Comparison of ENCODE assay signal across 12 cellular contexts in genomic region chr7:17131060-17131345, GRCh38.
DNase-seq lines count a peak whose midpoint lies in the region; ATAC-seq, FAIRE-seq and TF ChIP-seq lines count a peak whose summit lies in the region.
"Had no signal": no experiment of that assay in that cellular context is flagged by ENCODE, and none has a peak within 500 bp of the region (broad histone marks: within the 10 kb centered on the region; RNA-seq: fewer than 3 reads in every experiment).

No MANE protein-coding gene starts in this region.

- H3K4me3 Mint-ChIP-seq in T-helper 17 cell (no peak overlapping the region), progenitor cell of endocrine pancreas (ENCODE audit: low read depth) (no peak overlapping the region)
- H3K4me3 Mint-ChIP-seq: CD4-positive, alpha-beta T cell had no signal

- H3K27me3 Mint-ChIP-seq in T-helper 17 cell, result no peaks in the 10 kb centered on the region
- H3K27me3 Mint-ChIP-seq in progenitor cell of endocrine pancreas, result no peaks in the 10 kb centered on the region
- H3K27me3 Mint-ChIP-seq: CD4-positive, alpha-beta T cell had no signal

- H3K9me3 Mint-ChIP-seq in progenitor cell of endocrine pancreas (ENCODE audit: low read depth), result peaks cover 4% of the 10 kb centered on the region
- H3K9me3 Mint-ChIP-seq: CD4-positive, alpha-beta T cell had no signal

- H3K36me3 Mint-ChIP-seq in T-helper 17 cell (ENCODE audit: low read depth) (no peaks in the 10 kb centered on the region), progenitor cell of endocrine pancreas (ENCODE audit: insufficient read depth) (peaks cover 2% of the 10 kb centered on the region)

- TF ChIP-seq POLR2A in GM12891 (IDR thresholded peaks at IDR 0.05; ENCODE audit: low read depth, low read length), result no peak

- FAIRE-seq in GM12891 (lab: Jason Lieb, UNC), result no peak

- H3K4me1 Mint-ChIP-seq in T-helper 17 cell (peaks cover 23% of the 10 kb centered on the region), progenitor cell of endocrine pancreas (ENCODE audit: low read depth) (peaks cover 33% of the 10 kb centered on the region)

- ATAC-seq in T-helper 17 cell (no peak), GM21723 (IDR thresholded peaks at IDR 0.05; ENCODE audit: unreplicated experiment) (no peak)

- DNase-seq in EH (ENCODE audit: low read depth) (peak; percentile 20), T-helper 17 cell (no peak), kidney tubule cell (ENCODE audit: low spot score) (peak; percentile 17), progenitor cell of endocrine pancreas (ENCODE audit: low spot score, unreplicated experiment) (no peak), GM12891 (ENCODE audit: insufficient read length, low spot score) (no peak), NCI-H2107 treated with DMSO at 0.1 percent for 48 hours (lab: John Stamatoyannopoulos, UW; ENCODE audit: unreplicated experiment) (no peak), NCI-H226 (no peak)
- DNase-seq: CD4-positive, alpha-beta T cell; Kasumi-1; NCI-H1930 had no signal

- TF ChIP-seq CTCF in progenitor cell of endocrine pancreas (IDR thresholded peaks at IDR 0.05; ENCODE audit: unreplicated experiment), result no peak

- H3K9me3 ChIP-seq in T-helper 17 cell (ENCODE audit: control insufficient read depth, low read length, poor library complexity, severe bottlenecking), result no peaks in the 10 kb centered on the region
- H3K9me3 ChIP-seq: neutrophil had no signal

- H3K27ac Mint-ChIP-seq in T-helper 17 cell (peak overlapping the region; percentile 8), progenitor cell of endocrine pancreas (peak overlapping the region; percentile 97)
- H3K27ac Mint-ChIP-seq: CD4-positive, alpha-beta T cell had no signal

TF ChIP-seq in GM12891, 5 proteins besides CTCF, POLR2A, EP300 and RAD21:
- TF ChIP-seq POU2F2 (IDR thresholded peaks at IDR 0.05; ENCODE audit: low read depth, low read length) (no peak), PAX5 (IDR thresholded peaks at IDR 0.05; ENCODE audit: insufficient read depth, low read length, severe bottlenecking) (no peak), TAF1 (IDR thresholded peaks at IDR 0.05; ENCODE audit: low read depth, low read length) (no peak), SPI1 (IDR thresholded peaks at IDR 0.05; ENCODE audit: low read depth, low read length) (no peak), POLR2AphosphoS5 (IDR thresholded peaks at IDR 0.05; ENCODE audit: low read depth, low read length) (no peak)

Comparison
In these comparisons a context has a peak if more than half of its experiments do, and no peak if none do; other contexts are left out.
1. DNase-seq: peak in EH (single experiment) and kidney tubule cell (single experiment); none in T-helper 17 cell (0 of 3), progenitor cell of endocrine pancreas (single experiment), GM12891 (single experiment), NCI-H2107 treated with DMSO at 0.1 percent for 48 hours (single experiment) and NCI-H226 (single experiment).